Comparison of ENCODE assay signal across 29 cellular contexts in the genomic region with DNA sequence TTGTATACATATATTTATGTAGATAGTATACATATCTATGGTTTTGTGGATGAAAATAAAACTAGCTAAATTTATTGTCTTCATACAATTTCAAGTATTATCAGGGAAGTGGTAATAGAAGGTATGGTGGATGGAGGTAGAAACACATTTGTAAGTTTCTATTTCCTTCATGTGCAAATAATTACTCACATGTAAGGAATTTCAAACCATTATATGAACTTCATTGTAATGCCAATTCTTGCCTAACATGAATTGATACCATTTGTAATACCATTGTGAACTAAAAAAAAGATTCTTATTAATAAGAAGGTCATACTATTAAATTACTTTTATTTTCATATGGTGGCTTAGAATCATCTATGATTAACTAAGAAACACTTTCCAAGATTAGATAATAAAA. TPM values are rescaled to one million over a fixed set of nuclear protein-coding genes. Genes with fewer than 3 reads are reported as not detected.
"Had no signal": no experiment of that assay in that cellular context is flagged by ENCODE, and none has a peak within 500 bp of the region (broad histone marks: within the 10 kb centered on the region; RNA-seq: fewer than 3 reads in every experiment).

No MANE protein-coding gene starts in this region.

- H3K9me3 ChIP-seq: ascending aorta, breast epithelium, esophagus squamous epithelium, gastrocnemius medialis, heart left ventricle had no signal

- H3K27me3 Mint-ChIP-seq: activated CD4-positive, alpha-beta memory T cell treated with anti-CD3 and anti-CD28 coated beads, Interleukin-2, amount 10 ng/mL, durations not matched to agents 7 days and 5 days; activated T-helper 17 cell treated with anti-CD3 and anti-CD28 coated beads, Interleukin-2, amount 50 U/mL, for 72 hours; brain; central memory CD8-positive, alpha-beta T cell; effector memory CD8-positive, alpha-beta T cell had no signal

- H3K36me3 Mint-ChIP-seq: activated naive CD4-positive, alpha-beta T cell treated with anti-CD3 and anti-CD28 coated beads, Interleukin-2, amount 50 U/mL, for 24 hours; activated naive CD8-positive, alpha-beta T cell treated with anti-CD3 and anti-CD28 coated beads for 36 hours; brain had no signal

- H3K4me3 ChIP-seq: adrenal gland, ascending aorta, breast epithelium, coronary artery, esophagus squamous epithelium, gastrocnemius medialis, heart left ventricle had no signal

- H3K36me3 ChIP-seq: adrenal gland, ascending aorta, breast epithelium, esophagus squamous epithelium, gastrocnemius medialis, heart left ventricle had no signal

- H3K27me3 ChIP-seq: adrenal gland, ascending aorta, breast epithelium, esophagus squamous epithelium, gastrocnemius medialis, heart left ventricle had no signal

- DNase-seq: activated CD4-positive, alpha-beta memory T cell treated with anti-CD3 and anti-CD28 coated beads, Interleukin-2, amount 10 ng/mL, durations not matched to agents 7 days and 5 days; activated CD4-positive, alpha-beta T cell treated with anti-CD3 and anti-CD28 coated beads for 36 hours; activated CD4-positive, alpha-beta T cell treated with anti-CD3 and anti-CD28 coated beads, Interleukin-2, amount 10 ng/mL, durations not matched to agents 24 days and 14 days; activated CD4-positive, CD25-positive, alpha-beta regulatory T cell; activated CD4-positive, CD25-positive, alpha-beta regulatory T cell treated with anti-CD3 and anti-CD28 coated beads, Interleukin-2, amount 50 U/mL, for 72 hours; activated effector memory CD4-positive, alpha-beta T cell treated with anti-CD3 and anti-CD28 coated beads, Interleukin-2, amount 50 U/mL, for 16 hours; activated naive CD4-positive, alpha-beta T cell treated with anti-CD3 and anti-CD28 coated beads for 36 hours; activated naive CD8-positive, alpha-beta T cell treated with anti-CD3 and anti-CD28 coated beads for 36 hours; activated naive CD8-positive, alpha-beta T cell treated with anti-CD3 and anti-CD28 coated beads, Interleukin-2, amount 50 U/mL, for 24 hours; activated T-cell treated with anti-CD3 and anti-CD28 coated beads, Interleukin-2, amount 50 U/mL, for 4 hours; adrenal gland; effector CD4-positive, alpha-beta T cell; effector memory CD8-positive, alpha-beta T cell; esophagus squamous epithelium; foreskin fibroblast; gastrocnemius medialis; glutamatergic neuron; heart left ventricle; T-helper 1 cell; T-helper 2 cell had no signal

- H3K4me1 ChIP-seq: adrenal gland, ascending aorta, breast epithelium, esophagus squamous epithelium, gastrocnemius medialis, heart left ventricle had no signal

- H3K4me3 Mint-ChIP-seq: activated CD4-positive, alpha-beta memory T cell treated with anti-CD3 and anti-CD28 coated beads, Interleukin-2, amount 10 ng/mL, durations not matched to agents 7 days and 5 days; activated CD4-positive, alpha-beta T cell treated with anti-CD3 and anti-CD28 coated beads for 36 hours; activated CD4-positive, alpha-beta T cell treated with anti-CD3 and anti-CD28 coated beads, Interleukin-2, amount 10 ng/mL, durations not matched to agents 24 days and 14 days; activated naive CD4-positive, alpha-beta T cell treated with anti-CD3 and anti-CD28 coated beads for 36 hours; activated naive CD4-positive, alpha-beta T cell treated with anti-CD3 and anti-CD28 coated beads, Interleukin-2, amount 50 U/mL, for 24 hours; activated naive CD8-positive, alpha-beta T cell treated with anti-CD3 and anti-CD28 coated beads for 36 hours; activated naive CD8-positive, alpha-beta T cell treated with anti-CD3 and anti-CD28 coated beads, Interleukin-2, amount 50 U/mL, for 24 hours; activated T-cell treated with anti-CD3 and anti-CD28 coated beads, Interleukin-2, amount 50 U/mL, for 4 hours; activated T-helper 17 cell treated with anti-CD3 and anti-CD28 coated beads, Interleukin-2, amount 50 U/mL, for 72 hours; brain; central memory CD8-positive, alpha-beta T cell; dendritic cell treated with granulocyte-macrophage colony-stimulating factor and Interleukin-4, amounts not matched to agents 40 ng/mL and 50 ng/mL, for 4 days; effector memory CD8-positive, alpha-beta T cell had no signal

- H3K4me1 Mint-ChIP-seq: activated CD4-positive, alpha-beta memory T cell treated with anti-CD3 and anti-CD28 coated beads, Interleukin-2, amount 10 ng/mL, durations not matched to agents 7 days and 5 days; activated CD4-positive, alpha-beta T cell treated with anti-CD3 and anti-CD28 coated beads for 36 hours; activated CD4-positive, alpha-beta T cell treated with anti-CD3 and anti-CD28 coated beads, Interleukin-2, amount 10 ng/mL, durations not matched to agents 24 days and 14 days; activated naive CD4-positive, alpha-beta T cell treated with anti-CD3 and anti-CD28 coated beads, Interleukin-2, amount 50 U/mL, for 24 hours; activated naive CD8-positive, alpha-beta T cell treated with anti-CD3 and anti-CD28 coated beads for 36 hours; activated naive CD8-positive, alpha-beta T cell treated with anti-CD3 and anti-CD28 coated beads, Interleukin-2, amount 50 U/mL, for 24 hours; activated T-helper 17 cell treated with anti-CD3 and anti-CD28 coated beads, Interleukin-2, amount 50 U/mL, for 72 hours; brain; central memory CD8-positive, alpha-beta T cell had no signal

- ATAC-seq: activated CD4-positive, alpha-beta T cell treated with anti-CD3 and anti-CD28 coated beads for 36 hours; activated naive CD8-positive, alpha-beta T cell treated with anti-CD3 and anti-CD28 coated beads, Interleukin-2, amount 50 U/mL, for 24 hours; activated T-cell treated with anti-CD3 and anti-CD28 coated beads, Interleukin-2, amount 50 U/mL, for 4 hours; activated T-helper 17 cell treated with anti-CD3 and anti-CD28 coated beads, Interleukin-2, amount 50 U/mL, for 72 hours; effector memory CD8-positive, alpha-beta T cell; gastrocnemius medialis; heart left ventricle had no signal

- H3K27ac Mint-ChIP-seq: activated CD4-positive, alpha-beta memory T cell treated with anti-CD3 and anti-CD28 coated beads, Interleukin-2, amount 10 ng/mL, durations not matched to agents 7 days and 5 days; activated CD4-positive, alpha-beta T cell treated with anti-CD3 and anti-CD28 coated beads for 36 hours; activated CD4-positive, alpha-beta T cell treated with anti-CD3 and anti-CD28 coated beads, Interleukin-2, amount 10 ng/mL, durations not matched to agents 24 days and 14 days; activated naive CD4-positive, alpha-beta T cell treated with anti-CD3 and anti-CD28 coated beads for 36 hours; activated naive CD4-positive, alpha-beta T cell treated with anti-CD3 and anti-CD28 coated beads, Interleukin-2, amount 50 U/mL, for 24 hours; activated naive CD8-positive, alpha-beta T cell treated with anti-CD3 and anti-CD28 coated beads for 36 hours; activated naive CD8-positive, alpha-beta T cell treated with anti-CD3 and anti-CD28 coated beads, Interleukin-2, amount 50 U/mL, for 24 hours; activated T-helper 17 cell treated with anti-CD3 and anti-CD28 coated beads, Interleukin-2, amount 50 U/mL, for 72 hours; brain; dendritic cell treated with granulocyte-macrophage colony-stimulating factor and Interleukin-4, amounts not matched to agents 40 ng/mL and 50 ng/mL, for 4 days; effector memory CD8-positive, alpha-beta T cell had no signal

- H3K27ac ChIP-seq: adrenal gland, ascending aorta, breast epithelium, coronary artery, epithelial cell of prostate, esophagus squamous epithelium, gastrocnemius medialis, heart left ventricle had no signal

RNA-seq across cellular contexts. Expression of gene PPFIA2, which starts 20.1 kb away (rescaled TPM):
- total RNA-seq: activated CD4-positive, alpha-beta memory T cell treated with anti-CD3 and anti-CD28 coated beads, Interleukin-2, amount 10 ng/mL, durations not matched to agents 7 days and 5 days; activated CD4-positive, alpha-beta T cell treated with anti-CD3 and anti-CD28 coated beads for 36 hours; activated CD4-positive, alpha-beta T cell treated with anti-CD3 and anti-CD28 coated beads, Interleukin-2, amount 10 ng/mL, durations not matched to agents 24 days and 14 days; activated naive CD4-positive, alpha-beta T cell treated with anti-CD3 and anti-CD28 coated beads for 36 hours; activated T-cell treated with anti-CD3 and anti-CD28 coated beads, Interleukin-2, amount 50 U/mL, for 4 hours; activated T-helper 17 cell treated with anti-CD3 and anti-CD28 coated beads, Interleukin-2, amount 50 U/mL, for 72 hours had no signal
